ENCODE assay signal across 1 cellular context in genomic region chr20:6698056-6698455, GRCh38.
TF ChIP-seq lines count a peak whose summit lies in the region.

No MANE protein-coding gene starts in this region.

TF ChIP-seq in GM23338, 12 proteins besides CTCF, POLR2A, EP300 and RAD21 (continued from another document):
- TF ChIP-seq ZNF462 (CRISPR knock-in tag; IDR thresholded peaks at IDR 0.05), result peak; percentile 40; the same call in 1 of the 2 replicates
TF ChIP-seq in GM23338: peak in this region for 1.
